23 cellular contexts compared by ENCODE assay signal in the genomic region with DNA sequence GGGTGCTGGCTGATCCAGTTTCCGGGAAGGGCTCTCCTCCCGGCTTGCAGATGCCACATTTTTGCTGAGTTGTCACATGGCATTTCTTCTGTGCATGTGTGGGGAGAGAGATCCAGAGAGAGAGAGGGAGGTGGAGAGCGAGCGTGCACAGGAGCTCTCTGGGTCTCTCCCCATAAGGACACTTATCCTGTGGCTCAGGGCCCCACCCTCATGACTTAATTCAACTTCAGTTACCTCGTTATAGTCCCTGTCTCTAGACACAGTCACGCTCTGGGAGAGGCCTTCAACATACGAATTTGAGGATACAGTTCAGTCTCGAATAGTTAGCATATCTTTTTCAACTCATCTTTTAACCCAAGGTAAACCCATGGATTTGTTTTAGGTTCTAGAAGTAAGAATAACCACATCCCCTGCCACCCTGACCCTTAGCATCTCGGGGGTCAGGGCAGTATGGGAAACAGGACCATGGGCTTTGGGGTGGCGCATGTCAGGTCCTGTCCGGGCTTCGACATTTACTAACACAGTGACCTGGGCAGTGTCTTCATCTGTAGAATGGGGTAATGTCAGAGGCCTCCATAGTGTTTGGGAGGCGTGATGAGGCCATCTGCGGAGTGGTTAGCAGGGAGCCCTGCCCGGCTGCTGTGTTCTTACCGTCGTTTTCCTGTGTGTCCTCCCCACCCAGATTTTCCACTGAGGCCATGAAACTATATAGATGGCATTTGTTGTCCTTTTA.
"Had no signal": no experiment of that assay in that cellular context is flagged by ENCODE, and none has a peak within 500 bp of the region (broad histone marks: within the 10 kb centered on the region; RNA-seq: fewer than 3 reads in every experiment).

No MANE protein-coding gene starts in this region.

- H3K4me3 Mint-ChIP-seq: activated B cell treated with CpG ODN at 0.5 μM for 24 hours; activated CD4-positive, alpha-beta memory T cell treated with anti-CD3 and anti-CD28 coated beads, Interleukin-2, amount 10 ng/mL, durations not matched to agents 7 days and 5 days; activated naive CD4-positive, alpha-beta T cell treated with anti-CD3 and anti-CD28 coated beads for 36 hours; activated naive CD8-positive, alpha-beta T cell; activated T-helper 17 cell treated with anti-CD3 and anti-CD28 coated beads, Interleukin-2, amount 50 U/mL, for 72 hours; T-helper 1 cell treated with Interleukin-12 subunit alpha and Interleukin-12 subunit beta and Interleukin-4 antibody, amounts not matched to agents 30 μg/mL and 1 μg/mL, for 36 hours had no signal

- H3K27ac ChIP-seq: Peyer's patch, RWPE1 had no signal

- H3K9me3 Mint-ChIP-seq: activated B cell treated with CpG ODN at 0.5 μM for 24 hours; activated CD4-positive, alpha-beta memory T cell treated with anti-CD3 and anti-CD28 coated beads, Interleukin-2, amount 10 ng/mL, durations not matched to agents 7 days and 5 days; activated naive CD4-positive, alpha-beta T cell treated with anti-CD3 and anti-CD28 coated beads for 36 hours; activated T-helper 17 cell treated with anti-CD3 and anti-CD28 coated beads, Interleukin-2, amount 50 U/mL, for 72 hours; T-helper 1 cell treated with Interleukin-12 subunit alpha and Interleukin-12 subunit beta and Interleukin-4 antibody, amounts not matched to agents 30 μg/mL and 1 μg/mL, for 36 hours had no signal

- FAIRE-seq: TTC549 had no signal

- H3K9me3 ChIP-seq: Peyer's patch had no signal

- H3K4me1 ChIP-seq: Peyer's patch had no signal

- DNase-seq: activated B cell treated with CpG ODN at 0.5 μM for 24 hours; activated CD4-positive, alpha-beta memory T cell treated with anti-CD3 and anti-CD28 coated beads, Interleukin-2, amount 10 ng/mL, durations not matched to agents 7 days and 5 days; activated CD4-positive, alpha-beta T cell treated with anti-CD3 and anti-CD28 coated beads for 1 hour; activated CD4-positive, alpha-beta T cell treated with anti-CD3 and anti-CD28 coated beads, Interleukin-2, amount 50 U/mL, for 1 hour; activated gamma-delta T cell; activated naive CD4-positive, alpha-beta T cell treated with anti-CD3 and anti-CD28 coated beads for 36 hours; activated T-cell treated with anti-CD3 and anti-CD28 coated beads for 4 hours; activated T-cell treated with anti-CD3 and anti-CD28 coated beads, Interleukin-2, amount 50 U/mL, for 48 hours; Kasumi-1; KBM-7; NCI-H1105 treated with DMSO at 0.1 percent for 48 hours; NCI-H1436 treated with DMSO at 0.1 percent for 48 hours; NCI-H187; NCI-H2081; NCI-H524; Peyer's patch; SHP77 treated with DMSO at 0.1 percent for 48 hours; T1000 had no signal

- H3K27ac Mint-ChIP-seq: activated B cell treated with CpG ODN at 0.5 μM for 24 hours; activated CD4-positive, alpha-beta memory T cell treated with anti-CD3 and anti-CD28 coated beads, Interleukin-2, amount 10 ng/mL, durations not matched to agents 7 days and 5 days; activated naive CD4-positive, alpha-beta T cell treated with anti-CD3 and anti-CD28 coated beads for 36 hours; activated naive CD8-positive, alpha-beta T cell; activated T-helper 17 cell treated with anti-CD3 and anti-CD28 coated beads, Interleukin-2, amount 50 U/mL, for 72 hours; T-helper 1 cell treated with Interleukin-12 subunit alpha and Interleukin-12 subunit beta and Interleukin-4 antibody, amounts not matched to agents 30 μg/mL and 1 μg/mL, for 36 hours had no signal

- H3K27me3 Mint-ChIP-seq: activated B cell treated with CpG ODN at 0.5 μM for 24 hours; activated CD4-positive, alpha-beta memory T cell treated with anti-CD3 and anti-CD28 coated beads, Interleukin-2, amount 10 ng/mL, durations not matched to agents 7 days and 5 days; activated naive CD8-positive, alpha-beta T cell; activated T-helper 17 cell treated with anti-CD3 and anti-CD28 coated beads, Interleukin-2, amount 50 U/mL, for 72 hours had no signal

- ATAC-seq: activated T-helper 17 cell treated with anti-CD3 and anti-CD28 coated beads, Interleukin-2, amount 50 U/mL, for 72 hours had no signal

- H3K27me3 ChIP-seq: Peyer's patch had no signal

- H3K4me3 ChIP-seq: Peyer's patch had no signal
